8 cellular contexts compared by ENCODE assay signal in genomic region chr11:63490551-63491239, GRCh38. TPM values are rescaled to one million over a fixed set of nuclear protein-coding genes. Genes with fewer than 3 reads are reported as not detected.
A peak's percentile ranks its signal among the peaks of the same experiment; 100 is the strongest.
DNase-seq lines count a peak whose midpoint lies in the region; ATAC-seq and TF ChIP-seq lines count a peak whose summit lies in the region.

PLAAT5 (minus strand) TSS chr11:63491167; CDS start chr11:63491034, 133 bp downstream.

- H3K9me3 ChIP-seq in duodenal mucosa (ENCODE audit: control insufficient read depth in 1 of 2, low read length in 2 of 2) (no peaks in the 10 kb centered on the region), lower lobe of right lung (peaks cover 2% of the 10 kb centered on the region), suprapubic skin (no peaks in the 10 kb centered on the region)

- H3K4me1 ChIP-seq in duodenal mucosa (ENCODE audit: control insufficient read depth in 1 of 2, insufficient read depth in 2 of 2, low read length in 2 of 2): peaks cover 5 to 11% of the 10 kb centered on the region in 2 donors
- H3K4me1 ChIP-seq in lower lobe of right lung: peaks cover 30% of the 10 kb centered on the region
- peaks cover 31% of the 10 kb centered on the region for H3K4me1 ChIP-seq in suprapubic skin

- peak within 1 kb of the TSS; percentile 56 to 69 for H3K4me3 ChIP-seq in duodenal mucosa (ENCODE audit: low read depth in 1 of 2, low read length in 2 of 2)
- peak within 1 kb of the TSS; percentile 56 for H3K4me3 ChIP-seq in lower lobe of right lung
- peak within 1 kb of the TSS; percentile 59 for H3K4me3 ChIP-seq in suprapubic skin

- H3K36me3 ChIP-seq in duodenal mucosa (ENCODE audit: control insufficient read depth in 1 of 2, insufficient read depth in 2 of 2, low read length in 2 of 2) (no peaks in the 10 kb centered on the region), lower lobe of right lung (no peaks in the 10 kb centered on the region), suprapubic skin (no peaks in the 10 kb centered on the region)

- TF ChIP-seq EP300 in suprapubic skin (IDR thresholded peaks at IDR 0.05): no peak

- H3K27ac ChIP-seq in duodenal mucosa (ENCODE audit: low read depth, low read length) (peak within 1 kb of the TSS; percentile 15), lower lobe of right lung (peak within 1 kb of the TSS; percentile 59), suprapubic skin (peak within 1 kb of the TSS; percentile 76)

- peak within 1 kb of the TSS in 1 of 2 donors; percentile 27 for H3K9ac ChIP-seq in duodenal mucosa (ENCODE audit: low read depth in 1 of 2, low read length in 2 of 2)

- no peak for TF ChIP-seq CTCF in lower lobe of right lung (IDR thresholded peaks at IDR 0.05)
- TF ChIP-seq CTCF in suprapubic skin (IDR thresholded peaks at IDR 0.05): no peak

- WGBS in suprapubic skin: 5% methylated on average over 55 of the region's 60 CpGs

- intact Hi-C loops in lower lobe of right lung (cut with DNase I): no loop called here

- H3K27me3 ChIP-seq in duodenal mucosa (ENCODE audit: control insufficient read depth in 1 of 2, insufficient read depth in 2 of 2, low read length in 2 of 2) (peaks cover 14 to 33% of the 10 kb centered on the region in 2 donors), lower lobe of right lung (ENCODE audit: low read depth) (no peaks in the 10 kb centered on the region), suprapubic skin (no peaks in the 10 kb centered on the region)

- peak; percentile 45 for DNase-seq in activated T-cell treated with anti-CD3 and anti-CD28 coated beads, Interleukin-2, amount 50 U/mL, for 1 hour
- DNase-seq in activated T-cell treated with anti-CD3 and anti-CD28 coated beads for 4 hours (no peak), lower lobe of right lung (peak; percentile 64), suprapubic skin (ENCODE audit: low spot score in 2 of 2) (no peak), OCI-M2 (lab: John Stamatoyannopoulos, UW; ENCODE audit: unreplicated experiment) (no peak), ACHN (no peak)
- DNase-seq in central memory CD4-positive, alpha-beta T cell: no peak

- no peak for TF ChIP-seq POLR2A in suprapubic skin (IDR thresholded peaks at IDR 0.05)

- peak; percentile 88 to 91 for ATAC-seq in lower lobe of right lung

- in situ Hi-C loops in ACHN (cut with HindIII; ENCODE audit: low pct_ligation_motif_present, low pct_unique_long_range_greater_than_20kb, low sequenced_read_pairs): no loop called here

RNA-seq across cellular contexts. Expression of gene PLAAT5, which starts in this region (rescaled TPM):
- total RNA-seq in lower lobe of right lung (2.2 TPM), suprapubic skin (1 to 10 TPM in 3 of 4 donors, under 1 TPM in 1; 0.38 to 9.9 (median 2.4) TPM)

Comparison
In these comparisons a context has a peak if more than half of its experiments do, and no peak if none do; other contexts are left out.
1. DNase-seq: peak in activated T-cell treated with anti-CD3 and anti-CD28 coated beads, Interleukin-2, amount 50 U/mL, for 1 hour (single experiment) and lower lobe of right lung (single experiment); none in activated T-cell treated with anti-CD3 and anti-CD28 coated beads for 4 hours (single experiment), suprapubic skin (0 of 2), OCI-M2 (single experiment), central memory CD4-positive, alpha-beta T cell (single experiment) and ACHN (single experiment).
2. H3K27ac ChIP-seq: peak in every context shown above with its lines; median percentile 76 in suprapubic skin; 59 in lower lobe of right lung; 15 in duodenal mucosa.
3. Peak in every context shown above with its lines, with median percentiles within 50 percentile points of each other: H3K4me3 ChIP-seq.